ENCODE assay signal across 15 cellular contexts in genomic region chr16:81029930-81030604, GRCh38. TPM values are rescaled to one million over a fixed set of nuclear protein-coding genes. Genes with fewer than 3 reads are reported as not detected.
DNase-seq lines count a peak whose midpoint lies in the region; ATAC-seq lines count a peak whose summit lies in the region.
"Had no signal": no experiment of that assay in that cellular context is flagged by ENCODE, and none has a peak within 500 bp of the region (broad histone marks: within the 10 kb centered on the region; RNA-seq: fewer than 3 reads in every experiment).

No MANE protein-coding gene starts in this region.

- H3K27ac Mint-ChIP-seq in activated CD4-positive, alpha-beta T cell treated with anti-CD3 and anti-CD28 coated beads, Interleukin-2, amount 10 ng/mL, durations not matched to agents 24 days and 14 days, result peak overlapping the region; percentile 58
- peak overlapping the region; percentile 76 for H3K27ac Mint-ChIP-seq in activated T-helper 17 cell treated with anti-CD3 and anti-CD28 coated beads, Interleukin-2, amount 50 U/mL, for 72 hours

- H3K18ac ChIP-seq in neuronal stem cell (ENCODE audit: low read length), result no peak overlapping the region

- DNase-seq in activated CD4-positive, alpha-beta T cell treated with anti-CD3 and anti-CD28 coated beads, Interleukin-2, amount 10 ng/mL, durations not matched to agents 24 days and 14 days, result no peak
- DNase-seq in activated CD4-positive, alpha-beta T cell treated with anti-CD3 and anti-CD28 coated beads for 4 hours, result no peak
- DNase-seq in stimulated activated CD4-positive, alpha-beta T cell treated with anti-CD3 and anti-CD28 coated beads, Interleukin-15, amount 100 ng/mL, for 24 hours, result peak; percentile 40
- no peak for DNase-seq in stimulated activated CD4-positive, alpha-beta T cell treated with anti-CD3 and anti-CD28 coated beads, Interleukin-2, amount 100 ng/mL, for 48 hours
- peak; percentile 10 for DNase-seq in stimulated activated naive CD8-positive, alpha-beta T cell treated with anti-CD3 and anti-CD28 coated beads, Interleukin-15, Interleukin-2, amounts not matched to agents 100 U/mL and 50 U/mL, for 24 hours
- DNase-seq in neuronal stem cell (ENCODE audit: low spot score), result no peak
- DNase-seq: C1 segment of cervical spinal cord; CD8-positive, alpha-beta memory T cell; GOT3; KBM-7; NCI-H1105 treated with DMSO at 0.1 percent for 48 hours; NCI-H1694 treated with DMSO at 0.1 percent for 48 hours; Peyer's patch had no signal

- H3K4ac ChIP-seq in neuronal stem cell (ENCODE audit: low read length), result no peak overlapping the region

- H3K4me3 ChIP-seq in neuronal stem cell (ENCODE audit: low read length in 2 of 2), result no peak overlapping the region
- H3K4me3 ChIP-seq: Peyer's patch had no signal

- no peaks in the 10 kb centered on the region for H3K9me3 ChIP-seq in neuronal stem cell (replicated peaks in 1 of 2; ENCODE audit: control insufficient read depth in 2 of 2, insufficient read depth in 1 of 2, low read depth in 1 of 2, low read length in 2 of 2)
- H3K9me3 ChIP-seq: Peyer's patch had no signal

- H2BK5ac ChIP-seq in neuronal stem cell (ENCODE audit: low read length), result no peak overlapping the region

- H3K4me1 ChIP-seq in neuronal stem cell (ENCODE audit: control insufficient read depth in 2 of 2, insufficient read depth in 1 of 2, low read depth in 1 of 2, low read length in 2 of 2), result no peaks in the 10 kb centered on the region
- H3K4me1 ChIP-seq: Peyer's patch had no signal

- no peak overlapping the region for H2BK120ac ChIP-seq in neuronal stem cell (ENCODE audit: low read depth, low read length)

- H3K27me3 ChIP-seq in neuronal stem cell (ENCODE audit: control insufficient read depth in 3 of 3, insufficient read depth in 3 of 3, low read depth in 1 of 3, low read length in 3 of 3), result no peaks in the 10 kb centered on the region
- H3K27me3 ChIP-seq: Peyer's patch had no signal

- H3K79me1 ChIP-seq in neuronal stem cell (ENCODE audit: low read depth, low read length), result no peaks in the 10 kb centered on the region

- no peak overlapping the region for H4K8ac ChIP-seq in neuronal stem cell (ENCODE audit: low read depth, low read length)

- H3K27me3 Mint-ChIP-seq in activated CD4-positive, alpha-beta T cell treated with anti-CD3 and anti-CD28 coated beads, Interleukin-2, amount 10 ng/mL, durations not matched to agents 24 days and 14 days, result no peaks in the 10 kb centered on the region
- H3K27me3 Mint-ChIP-seq in activated T-helper 17 cell treated with anti-CD3 and anti-CD28 coated beads, Interleukin-2, amount 50 U/mL, for 72 hours, result no peaks in the 10 kb centered on the region

- H2BK12ac ChIP-seq in neuronal stem cell (ENCODE audit: low read length), result no peak overlapping the region

- H3K23ac ChIP-seq in neuronal stem cell (ENCODE audit: low read depth, low read length, poor library complexity), result no peak overlapping the region

- H3K27ac ChIP-seq in neuronal stem cell (replicated peaks; ENCODE audit: low read length), result no peak overlapping the region
- H3K27ac ChIP-seq: Peyer's patch had no signal

- no CpG with 5 or more reads among the region's 11 CpGs for WGBS in neuronal stem cell (ENCODE audit: extremely low coverage in 2 of 2, insufficient read length in 2 of 2, insufficient replicate concordance in 1 of 2), 2 donors

- H3K9me3 Mint-ChIP-seq in activated CD4-positive, alpha-beta T cell treated with anti-CD3 and anti-CD28 coated beads, Interleukin-2, amount 10 ng/mL, durations not matched to agents 24 days and 14 days, result peaks cover 3% of the 10 kb centered on the region
- H3K9me3 Mint-ChIP-seq in activated T-helper 17 cell treated with anti-CD3 and anti-CD28 coated beads, Interleukin-2, amount 50 U/mL, for 72 hours, result no peaks in the 10 kb centered on the region
- H3K9me3 Mint-ChIP-seq: CD8-positive, alpha-beta memory T cell had no signal

- H3K36me3 Mint-ChIP-seq in activated CD4-positive, alpha-beta T cell treated with anti-CD3 and anti-CD28 coated beads, Interleukin-2, amount 10 ng/mL, durations not matched to agents 24 days and 14 days (ENCODE audit: low read depth), result peaks cover 46% of the 10 kb centered on the region
- H3K36me3 Mint-ChIP-seq in activated T-helper 17 cell treated with anti-CD3 and anti-CD28 coated beads, Interleukin-2, amount 50 U/mL, for 72 hours (ENCODE audit: low read depth), result peaks cover 52% of the 10 kb centered on the region

- H2AFZ ChIP-seq in neuronal stem cell (ENCODE audit: low read length), result no peak overlapping the region

- H2AK5ac ChIP-seq in neuronal stem cell (ENCODE audit: low read depth, low read length), result no peak overlapping the region

- H3K9ac ChIP-seq in neuronal stem cell (ENCODE audit: low read depth, low read length, poor library complexity), result no peak overlapping the region

- no peak overlapping the region for H3K14ac ChIP-seq in neuronal stem cell (ENCODE audit: low read length)

- ATAC-seq in activated T-helper 17 cell treated with anti-CD3 and anti-CD28 coated beads, Interleukin-2, amount 50 U/mL, for 72 hours (replicated peaks), result peak; percentile 92
- ATAC-seq in stimulated activated naive CD8-positive, alpha-beta T cell treated with anti-CD3 and anti-CD28 coated beads, Interleukin-15, Interleukin-2, amounts not matched to agents 100 U/mL and 50 U/mL, for 24 hours, result peak; percentile 59
- no peak for ATAC-seq in HG03565 (IDR thresholded peaks at IDR 0.05; ENCODE audit: unreplicated experiment)

- no peak overlapping the region for H4K91ac ChIP-seq in neuronal stem cell (ENCODE audit: low read depth, low read length, poor library complexity)

- H2BK15ac ChIP-seq in neuronal stem cell (ENCODE audit: low read length), result no peak overlapping the region

- intact Hi-C loops in activated CD4-positive, alpha-beta T cell treated with anti-CD3 and anti-CD28 coated beads, Interleukin-2, amount 10 ng/mL, durations not matched to agents 24 days and 14 days (cut with micrococcal nuclease), result no loop called here

- H3K4me1 Mint-ChIP-seq in activated CD4-positive, alpha-beta T cell treated with anti-CD3 and anti-CD28 coated beads, Interleukin-2, amount 10 ng/mL, durations not matched to agents 24 days and 14 days, result peaks cover 3% of the 10 kb centered on the region
- H3K4me1 Mint-ChIP-seq in activated T-helper 17 cell treated with anti-CD3 and anti-CD28 coated beads, Interleukin-2, amount 50 U/mL, for 72 hours, result peaks cover 4% of the 10 kb centered on the region

- peaks cover 13 to 52% of the 10 kb centered on the region in 2 donors for H3K36me3 ChIP-seq in neuronal stem cell (replicated peaks in 1 of 2; ENCODE audit: control insufficient read depth in 2 of 2, insufficient read depth in 2 of 2, low read length in 2 of 2)
- H3K36me3 ChIP-seq: Peyer's patch had no signal

- H3K4me3 Mint-ChIP-seq in activated CD4-positive, alpha-beta T cell treated with anti-CD3 and anti-CD28 coated beads, Interleukin-2, amount 10 ng/mL, durations not matched to agents 24 days and 14 days, result no peak overlapping the region
- peak overlapping the region; percentile 50 for H3K4me3 Mint-ChIP-seq in activated T-helper 17 cell treated with anti-CD3 and anti-CD28 coated beads, Interleukin-2, amount 50 U/mL, for 72 hours
- H3K4me3 Mint-ChIP-seq: CD8-positive, alpha-beta memory T cell had no signal

- no peak overlapping the region for H3K4me2 ChIP-seq in neuronal stem cell (ENCODE audit: insufficient read depth, low read length, poor library complexity, severe bottlenecking)

RNA-seq across cellular contexts. Expression of gene ATMIN, which starts 5.6 kb away (rescaled TPM):
- 31.1 and 33.5 TPM in 2 replicates for total RNA-seq in activated CD4-positive, alpha-beta T cell treated with anti-CD3 and anti-CD28 coated beads, Interleukin-2, amount 10 ng/mL, durations not matched to agents 24 days and 14 days
- 10 to 100 TPM; 14.3 to 20.6 TPM for total RNA-seq in activated T-helper 17 cell treated with anti-CD3 and anti-CD28 coated beads, Interleukin-2, amount 50 U/mL, for 72 hours
- 39.4 TPM for polyA plus RNA-seq in neuronal stem cell (2013, experiment 1 of 2)
- polyA plus RNA-seq in neuronal stem cell (2013, experiment 2 of 2), result 39.6 TPM

RNA-seq across cellular contexts. Expression of gene CENPN, which starts 23.1 kb away (rescaled TPM):
- total RNA-seq in activated CD4-positive, alpha-beta T cell treated with anti-CD3 and anti-CD28 coated beads, Interleukin-2, amount 10 ng/mL, durations not matched to agents 24 days and 14 days, result 61.8 and 63.3 TPM in 2 replicates
- 10 to 100 TPM; 34.1 to 51.0 TPM for total RNA-seq in activated T-helper 17 cell treated with anti-CD3 and anti-CD28 coated beads, Interleukin-2, amount 50 U/mL, for 72 hours
- 58.7 TPM for polyA plus RNA-seq in neuronal stem cell (2013, experiment 1 of 2)
- polyA plus RNA-seq in neuronal stem cell (2013, experiment 2 of 2), result 63.6 TPM

RNA-seq across cellular contexts. Expression of gene CMC2, which starts 23.4 kb away (rescaled TPM):
- 130 and 137 TPM in 2 replicates for total RNA-seq in activated CD4-positive, alpha-beta T cell treated with anti-CD3 and anti-CD28 coated beads, Interleukin-2, amount 10 ng/mL, durations not matched to agents 24 days and 14 days
- 100 to 1,000 TPM in 1 of 2 donors, 10 to 100 TPM in 1; 78.8 to 138 TPM for total RNA-seq in activated T-helper 17 cell treated with anti-CD3 and anti-CD28 coated beads, Interleukin-2, amount 50 U/mL, for 72 hours
- 156 TPM for polyA plus RNA-seq in neuronal stem cell (2013, experiment 1 of 2)
- polyA plus RNA-seq in neuronal stem cell (2013, experiment 2 of 2), result 159 TPM

RNA-seq across cellular contexts. Expression of gene C16orf46, which starts 47.0 kb away (rescaled TPM):
- total RNA-seq in activated CD4-positive, alpha-beta T cell treated with anti-CD3 and anti-CD28 coated beads, Interleukin-2, amount 10 ng/mL, durations not matched to agents 24 days and 14 days, result 0.54 and 0.86 TPM in 2 replicates
- total RNA-seq in activated T-helper 17 cell treated with anti-CD3 and anti-CD28 coated beads, Interleukin-2, amount 50 U/mL, for 72 hours, result under 1 TPM in 1 of 2 donors, not detected in 1; 0.54 TPM
- polyA plus RNA-seq in neuronal stem cell (2013, experiment 1 of 2), result 4.7 TPM
- 6.0 TPM for polyA plus RNA-seq in neuronal stem cell (2013, experiment 2 of 2)

Comparison
In these comparisons a context has a peak if more than half of its experiments do, and no peak if none do; other contexts are left out.
1. DNase-seq: peak in stimulated activated CD4-positive, alpha-beta T cell treated with anti-CD3 and anti-CD28 coated beads, Interleukin-15, amount 100 ng/mL, for 24 hours (single experiment) and stimulated activated naive CD8-positive, alpha-beta T cell treated with anti-CD3 and anti-CD28 coated beads, Interleukin-15, Interleukin-2, amounts not matched to agents 100 U/mL and 50 U/mL, for 24 hours (single experiment); none in activated CD4-positive, alpha-beta T cell treated with anti-CD3 and anti-CD28 coated beads, Interleukin-2, amount 10 ng/mL, durations not matched to agents 24 days and 14 days (single experiment), activated CD4-positive, alpha-beta T cell treated with anti-CD3 and anti-CD28 coated beads for 4 hours (0 of 2), stimulated activated CD4-positive, alpha-beta T cell treated with anti-CD3 and anti-CD28 coated beads, Interleukin-2, amount 100 ng/mL, for 48 hours (0 of 2) and neuronal stem cell (single experiment).